1 cellular context compared by ENCODE assay signal in the genomic region with DNA sequence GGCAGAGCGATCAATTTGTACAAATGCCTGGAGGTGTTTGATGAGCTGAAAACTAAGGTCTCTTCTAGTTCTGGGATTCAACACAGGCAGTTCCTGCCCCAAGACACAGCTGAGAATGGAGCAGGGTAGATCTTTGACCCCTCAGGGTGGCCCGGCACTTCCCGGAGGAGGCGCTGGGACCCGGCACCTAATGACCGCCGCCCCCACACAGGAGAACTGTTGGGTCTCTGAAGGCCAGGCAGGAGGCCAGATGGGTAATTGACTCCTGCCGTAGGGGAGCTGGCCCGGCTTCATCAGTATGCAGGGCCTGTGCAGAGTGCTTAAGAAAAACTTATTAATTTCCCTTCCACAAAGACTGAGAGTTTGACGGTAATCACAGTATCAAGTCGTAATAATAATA.
TF ChIP-seq lines count a peak whose summit lies in the region.

No MANE protein-coding gene starts in this region.

TF ChIP-seq in GM23338, 12 proteins besides CTCF, POLR2A, EP300 and RAD21 (continued from another document):
- TF ChIP-seq, protein P1, sequence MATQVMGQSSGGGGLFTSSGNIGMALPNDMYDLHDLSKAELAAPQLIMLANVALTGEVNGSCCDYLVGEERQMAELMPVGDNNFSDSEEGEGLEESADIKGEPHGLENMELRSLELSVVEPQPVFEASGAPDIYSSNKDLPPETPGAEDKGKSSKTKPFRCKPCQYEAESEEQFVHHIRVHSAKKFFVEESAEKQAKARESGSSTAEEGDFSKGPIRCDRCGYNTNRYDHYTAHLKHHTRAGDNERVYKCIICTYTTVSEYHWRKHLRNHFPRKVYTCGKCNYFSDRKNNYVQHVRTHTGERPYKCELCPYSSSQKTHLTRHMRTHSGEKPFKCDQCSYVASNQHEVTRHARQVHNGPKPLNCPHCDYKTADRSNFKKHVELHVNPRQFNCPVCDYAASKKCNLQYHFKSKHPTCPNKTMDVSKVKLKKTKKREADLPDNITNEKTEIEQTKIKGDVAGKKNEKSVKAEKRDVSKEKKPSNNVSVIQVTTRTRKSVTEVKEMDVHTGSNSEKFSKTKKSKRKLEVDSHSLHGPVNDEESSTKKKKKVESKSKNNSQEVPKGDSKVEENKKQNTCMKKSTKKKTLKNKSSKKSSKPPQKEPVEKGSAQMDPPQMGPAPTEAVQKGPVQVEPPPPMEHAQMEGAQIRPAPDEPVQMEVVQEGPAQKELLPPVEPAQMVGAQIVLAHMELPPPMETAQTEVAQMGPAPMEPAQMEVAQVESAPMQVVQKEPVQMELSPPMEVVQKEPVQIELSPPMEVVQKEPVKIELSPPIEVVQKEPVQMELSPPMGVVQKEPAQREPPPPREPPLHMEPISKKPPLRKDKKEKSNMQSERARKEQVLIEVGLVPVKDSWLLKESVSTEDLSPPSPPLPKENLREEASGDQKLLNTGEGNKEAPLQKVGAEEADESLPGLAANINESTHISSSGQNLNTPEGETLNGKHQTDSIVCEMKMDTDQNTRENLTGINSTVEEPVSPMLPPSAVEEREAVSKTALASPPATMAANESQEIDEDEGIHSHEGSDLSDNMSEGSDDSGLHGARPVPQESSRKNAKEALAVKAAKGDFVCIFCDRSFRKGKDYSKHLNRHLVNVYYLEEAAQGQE (IDR thresholded peaks at IDR 0.05; ENCODE audit: unreplicated experiment) = no peak
- no peak for TF ChIP-seq EZH2 (IDR thresholded peaks at IDR 0.05; ENCODE audit: low read depth, unreplicated experiment)
- TF ChIP-seq ZNF331 (CRISPR knock-in tag; IDR thresholded peaks at IDR 0.05; ENCODE audit: low read depth) = no peak
- no peak for TF ChIP-seq EZH2phosphoT487 (IDR thresholded peaks at IDR 0.05; ENCODE audit: unreplicated experiment)
- TF ChIP-seq, protein P2, sequence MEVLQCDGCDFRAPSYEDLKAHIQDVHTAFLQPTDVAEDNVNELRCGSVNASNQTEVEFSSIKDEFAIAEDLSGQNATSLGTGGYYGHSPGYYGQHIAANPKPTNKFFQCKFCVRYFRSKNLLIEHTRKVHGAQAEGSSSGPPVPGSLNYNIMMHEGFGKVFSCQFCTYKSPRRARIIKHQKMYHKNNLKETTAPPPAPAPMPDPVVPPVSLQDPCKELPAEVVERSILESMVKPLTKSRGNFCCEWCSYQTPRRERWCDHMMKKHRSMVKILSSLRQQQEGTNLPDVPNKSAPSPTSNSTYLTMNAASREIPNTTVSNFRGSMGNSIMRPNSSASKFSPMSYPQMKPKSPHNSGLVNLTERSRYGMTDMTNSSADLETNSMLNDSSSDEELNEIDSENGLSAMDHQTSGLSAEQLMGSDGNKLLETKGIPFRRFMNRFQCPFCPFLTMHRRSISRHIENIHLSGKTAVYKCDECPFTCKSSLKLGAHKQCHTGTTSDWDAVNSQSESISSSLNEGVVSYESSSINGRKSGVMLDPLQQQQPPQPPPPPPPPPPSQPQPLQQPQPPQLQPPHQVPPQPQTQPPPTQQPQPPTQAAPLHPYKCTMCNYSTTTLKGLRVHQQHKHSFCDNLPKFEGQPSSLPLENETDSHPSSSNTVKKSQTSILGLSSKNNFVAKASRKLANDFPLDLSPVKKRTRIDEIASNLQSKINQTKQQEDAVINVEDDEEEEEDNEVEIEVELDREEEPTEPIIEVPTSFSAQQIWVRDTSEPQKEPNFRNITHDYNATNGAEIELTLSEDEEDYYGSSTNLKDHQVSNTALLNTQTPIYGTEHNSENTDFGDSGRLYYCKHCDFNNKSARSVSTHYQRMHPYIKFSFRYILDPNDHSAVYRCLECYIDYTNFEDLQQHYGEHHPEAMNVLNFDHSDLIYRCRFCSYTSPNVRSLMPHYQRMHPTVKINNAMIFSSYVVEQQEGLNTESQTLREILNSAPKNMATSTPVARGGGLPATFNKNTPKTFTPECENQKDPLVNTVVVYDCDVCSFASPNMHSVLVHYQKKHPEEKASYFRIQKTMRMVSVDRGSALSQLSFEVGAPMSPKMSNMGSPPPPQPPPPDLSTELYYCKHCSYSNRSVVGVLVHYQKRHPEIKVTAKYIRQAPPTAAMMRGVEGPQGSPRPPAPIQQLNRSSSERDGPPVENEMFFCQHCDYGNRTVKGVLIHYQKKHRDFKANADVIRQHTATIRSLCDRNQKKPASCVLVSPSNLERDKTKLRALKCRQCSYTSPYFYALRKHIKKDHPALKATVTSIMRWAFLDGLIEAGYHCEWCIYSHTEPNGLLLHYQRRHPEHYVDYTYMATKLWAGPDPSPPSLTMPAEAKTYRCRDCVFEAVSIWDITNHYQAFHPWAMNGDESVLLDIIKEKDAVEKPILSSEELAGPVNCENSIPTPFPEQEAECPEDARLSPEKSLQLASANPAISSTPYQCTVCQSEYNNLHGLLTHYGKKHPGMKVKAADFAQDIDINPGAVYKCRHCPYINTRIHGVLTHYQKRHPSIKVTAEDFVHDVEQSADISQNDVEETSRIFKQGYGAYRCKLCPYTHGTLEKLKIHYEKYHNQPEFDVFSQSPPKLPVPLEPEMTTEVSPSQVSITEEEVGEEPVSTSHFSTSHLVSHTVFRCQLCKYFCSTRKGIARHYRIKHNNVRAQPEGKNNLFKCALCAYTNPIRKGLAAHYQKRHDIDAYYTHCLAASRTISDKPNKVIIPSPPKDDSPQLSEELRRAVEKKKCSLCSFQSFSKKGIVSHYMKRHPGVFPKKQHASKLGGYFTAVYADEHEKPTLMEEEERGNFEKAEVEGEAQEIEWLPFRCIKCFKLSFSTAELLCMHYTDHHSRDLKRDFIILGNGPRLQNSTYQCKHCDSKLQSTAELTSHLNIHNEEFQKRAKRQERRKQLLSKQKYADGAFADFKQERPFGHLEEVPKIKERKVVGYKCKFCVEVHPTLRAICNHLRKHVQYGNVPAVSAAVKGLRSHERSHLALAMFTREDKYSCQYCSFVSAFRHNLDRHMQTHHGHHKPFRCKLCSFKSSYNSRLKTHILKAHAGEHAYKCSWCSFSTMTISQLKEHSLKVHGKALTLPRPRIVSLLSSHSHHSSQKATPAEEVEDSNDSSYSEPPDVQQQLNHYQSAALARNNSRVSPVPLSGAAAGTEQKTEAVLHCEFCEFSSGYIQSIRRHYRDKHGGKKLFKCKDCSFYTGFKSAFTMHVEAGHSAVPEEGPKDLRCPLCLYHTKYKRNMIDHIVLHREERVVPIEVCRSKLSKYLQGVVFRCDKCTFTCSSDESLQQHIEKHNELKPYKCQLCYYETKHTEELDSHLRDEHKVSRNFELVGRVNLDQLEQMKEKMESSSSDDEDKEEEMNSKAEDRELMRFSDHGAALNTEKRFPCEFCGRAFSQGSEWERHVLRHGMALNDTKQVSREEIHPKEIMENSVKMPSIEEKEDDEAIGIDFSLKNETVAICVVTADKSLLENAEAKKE (CRISPR knock-in tag; IDR thresholded peaks at IDR 0.05) = no peak
